14 cellular contexts compared by ENCODE assay signal in the genomic region with DNA sequence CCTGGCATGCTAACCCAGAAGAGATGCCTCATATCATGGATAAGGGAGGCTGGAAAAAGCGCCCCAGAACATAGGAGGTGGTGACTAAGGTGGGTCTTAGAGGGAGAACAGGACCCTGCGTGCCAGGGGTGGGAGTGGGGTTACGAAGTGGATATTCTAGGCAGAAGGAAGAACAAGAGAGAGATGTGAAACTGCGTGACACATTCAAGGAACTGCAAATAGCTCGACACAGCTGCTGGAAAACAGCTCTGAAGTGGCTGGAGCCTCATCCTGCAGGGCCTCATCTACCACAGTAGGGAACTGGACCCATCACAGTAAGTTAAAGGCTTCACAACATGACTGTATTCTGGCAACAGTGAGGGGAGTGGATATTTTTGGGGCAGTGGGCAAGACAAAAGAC.
A peak's percentile ranks its signal among the peaks of the same experiment; 100 is the strongest.
DNase-seq lines count a peak whose midpoint lies in the region; ATAC-seq and TF ChIP-seq lines count a peak whose summit lies in the region.
"Had no signal": no experiment of that assay in that cellular context is flagged by ENCODE, and none has a peak within 500 bp of the region (broad histone marks: within the 10 kb centered on the region; RNA-seq: fewer than 3 reads in every experiment).

No MANE protein-coding gene starts in this region.

- peaks cover 14% of the 10 kb centered on the region for H3K9me3 ChIP-seq in BLaER1
- H3K9me3 ChIP-seq in tibial nerve = no peaks in the 10 kb centered on the region

- H3K4me1 ChIP-seq in BLaER1 (peaks cover 77% of the 10 kb centered on the region), tibial nerve (peaks cover 0 to 15% (median 4%) of the 10 kb centered on the region in 4 donors)

- TF ChIP-seq POLR2A in tibial nerve (IDR thresholded peaks at IDR 0.05) = no peak

- DNase-seq in GM10248 (ENCODE audit: extremely low spot score) = peak; percentile 13
- no peak for DNase-seq in activated CD8-positive, alpha-beta T cell treated with anti-CD3 and anti-CD28 coated beads, Interleukin-2, amount 10 ng/mL, durations not matched to agents 7 days and 5 days
- peak; percentile 41 for DNase-seq in myocyte (ENCODE audit: low read depth)
- DNase-seq in NCI-H2227 (lab: John Stamatoyannopoulos, UW; ENCODE audit: unreplicated experiment) = no peak
- no peak for DNase-seq in tibial nerve (ENCODE audit: low spot score in 2 of 2)
- DNase-seq: activated CD8-positive, alpha-beta memory T cell treated with anti-CD3 and anti-CD28 coated beads for 24 hours; activated gamma-delta T cell treated with Interleukin-2 at 50 U/mL for 16 hours; brain microvascular endothelial cell; DMS79; effector memory CD8-positive, alpha-beta T cell; NCI-H146 had no signal

- peaks cover 100% of the 10 kb centered on the region for H4K20me1 ChIP-seq in BLaER1

- H3K9ac ChIP-seq in BLaER1 = no peak overlapping the region

- peaks cover 44% of the 10 kb centered on the region for H3K4me1 Mint-ChIP-seq in activated CD8-positive, alpha-beta T cell treated with anti-CD3 and anti-CD28 coated beads, Interleukin-2, amount 10 ng/mL, durations not matched to agents 7 days and 5 days (ENCODE audit: low read depth)

- H3K27me3 ChIP-seq in BLaER1 = no peaks in the 10 kb centered on the region
- no peaks in the 10 kb centered on the region for H3K27me3 ChIP-seq in tibial nerve
- H3K27me3 ChIP-seq: brain microvascular endothelial cell had no signal

- H3K4me3 ChIP-seq in BLaER1 (no peak overlapping the region), tibial nerve (no peak overlapping the region)

- CTCF ChIA-PET in GM10248 (lab: Yijun Ruan, JAX) = interaction anchor here (0.9 to 10.3 kb wide), 4 partner anchors 17 to 333 kb away, joined by 3 to 79 read pairs (median 4); a partner anchor contains a TSS
- CTCF ChIA-PET in activated CD8-positive, alpha-beta T cell treated with anti-CD3 and anti-CD28 coated beads, Interleukin-2, amount 10 ng/mL, durations not matched to agents 7 days and 5 days (lab: Charles Lee) = interaction anchor here (1.4 kb wide), 1 partner anchor 18 kb away, joined by 3 read pairs; no protein-coding TSS in a partner anchor

- TF ChIP-seq CTCF in GM10248 (IDR thresholded peaks at IDR 0.05; ENCODE audit: control extremely low read depth, extremely low read depth, low read depth, missing control alignments) (no peak), tibial nerve (IDR thresholded peaks at IDR 0.05) (no peak)

- no peaks in the 10 kb centered on the region for H3K9me3 Mint-ChIP-seq in activated CD8-positive, alpha-beta T cell treated with anti-CD3 and anti-CD28 coated beads, Interleukin-2, amount 10 ng/mL, durations not matched to agents 7 days and 5 days (ENCODE audit: insufficient read depth)
- H3K9me3 Mint-ChIP-seq: effector memory CD8-positive, alpha-beta T cell had no signal

- H3K4me2 ChIP-seq in BLaER1 = peak overlapping the region; percentile 47

- WGBS in tibial nerve, 2 donors = 83 to 84% methylated on average over 5 of the region's 5 CpGs

- TF ChIP-seq EP300 in tibial nerve (IDR thresholded peaks at IDR 0.05) = no peak

- peaks cover 17% of the 10 kb centered on the region for H3K36me3 Mint-ChIP-seq in activated CD8-positive, alpha-beta T cell treated with anti-CD3 and anti-CD28 coated beads, Interleukin-2, amount 10 ng/mL, durations not matched to agents 7 days and 5 days (ENCODE audit: low read depth)

- no peaks in the 10 kb centered on the region for H3K27me3 Mint-ChIP-seq in activated CD8-positive, alpha-beta T cell treated with anti-CD3 and anti-CD28 coated beads, Interleukin-2, amount 10 ng/mL, durations not matched to agents 7 days and 5 days (ENCODE audit: low read depth)
- H3K27me3 Mint-ChIP-seq: effector memory CD8-positive, alpha-beta T cell had no signal

- POLR2A ChIA-PET in GM10248 (lab: Yijun Ruan, JAX) = no interaction called here
- POLR2A ChIA-PET in activated CD8-positive, alpha-beta T cell treated with anti-CD3 and anti-CD28 coated beads, Interleukin-2, amount 10 ng/mL, durations not matched to agents 7 days and 5 days (lab: Charles Lee) = interaction anchor here (0.6 kb wide), 1 partner anchor 251 kb away, joined by 3 read pairs; no protein-coding TSS in a partner anchor

- ATAC-seq in activated CD8-positive, alpha-beta T cell treated with anti-CD3 and anti-CD28 coated beads, Interleukin-2, amount 10 ng/mL, durations not matched to agents 7 days and 5 days = no peak
- ATAC-seq in HG03039 (IDR thresholded peaks at IDR 0.05; ENCODE audit: unreplicated experiment) = no peak
- ATAC-seq: effector memory CD8-positive, alpha-beta T cell had no signal

- no peak overlapping the region for H3K4me3 Mint-ChIP-seq in activated CD8-positive, alpha-beta T cell treated with anti-CD3 and anti-CD28 coated beads, Interleukin-2, amount 10 ng/mL, durations not matched to agents 7 days and 5 days
- H3K4me3 Mint-ChIP-seq: effector memory CD8-positive, alpha-beta T cell had no signal

- H3K36me3 ChIP-seq in BLaER1 (peaks cover 65% of the 10 kb centered on the region), tibial nerve (no peaks in the 10 kb centered on the region)
- H3K36me3 ChIP-seq: brain microvascular endothelial cell had no signal

- H3K27ac Mint-ChIP-seq in activated CD8-positive, alpha-beta T cell treated with anti-CD3 and anti-CD28 coated beads, Interleukin-2, amount 10 ng/mL, durations not matched to agents 7 days and 5 days = peak overlapping the region; percentile 28

- H3K27ac ChIP-seq in BLaER1 = no peak overlapping the region
- H3K27ac ChIP-seq in tibial nerve = no peak overlapping the region
- H3K27ac ChIP-seq: brain microvascular endothelial cell, HL-60 had no signal

Comparison
In these comparisons a context has a peak if more than half of its experiments do, and no peak if none do; other contexts are left out.
1. DNase-seq: peak in GM10248 (single experiment) and myocyte (single experiment); none in activated CD8-positive, alpha-beta T cell treated with anti-CD3 and anti-CD28 coated beads, Interleukin-2, amount 10 ng/mL, durations not matched to agents 7 days and 5 days (single experiment), NCI-H2227 (single experiment) and tibial nerve (0 of 2).